ENCODE assay signal across 25 cellular contexts in the genomic region with DNA sequence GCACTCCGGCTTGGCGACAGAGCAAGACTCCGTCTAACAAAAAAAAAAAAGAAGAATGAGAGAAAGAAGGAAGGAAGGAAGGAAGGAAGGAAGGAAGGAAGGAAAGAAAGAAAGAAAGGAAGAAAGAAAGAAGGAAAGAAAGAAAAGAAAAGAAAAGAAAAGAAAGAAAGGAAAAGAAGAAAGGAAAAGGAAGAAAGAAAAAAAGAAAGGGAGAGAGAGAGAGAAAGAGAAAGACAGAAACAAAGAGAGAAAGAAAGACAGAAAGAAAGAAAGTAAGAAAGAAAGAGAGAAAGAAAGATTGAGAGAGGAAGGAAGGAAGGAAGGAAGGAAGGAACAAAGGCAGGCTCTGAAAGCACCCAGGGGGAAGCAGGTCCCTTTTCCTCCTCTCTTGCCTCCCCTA.
DNase-seq lines count a peak whose midpoint lies in the region; ATAC-seq and TF ChIP-seq lines count a peak whose summit lies in the region.
"Had no signal": no experiment of that assay in that cellular context is flagged by ENCODE, and none has a peak within 500 bp of the region (broad histone marks: within the 10 kb centered on the region; RNA-seq: fewer than 3 reads in every experiment).

No MANE protein-coding gene starts in this region.

- H3K27ac Mint-ChIP-seq in activated naive CD8-positive, alpha-beta T cell, result peak overlapping the region; percentile 74
- no peak overlapping the region for H3K27ac Mint-ChIP-seq in activated naive CD8-positive, alpha-beta T cell treated with anti-CD3 and anti-CD28 coated beads for 36 hours
- H3K27ac Mint-ChIP-seq in activated T-helper 17 cell treated with anti-CD3 and anti-CD28 coated beads, Interleukin-2, amount 50 U/mL, for 72 hours, result peak overlapping the region; percentile 75
- H3K27ac Mint-ChIP-seq in stimulated activated naive CD8-positive, alpha-beta T cell treated with anti-CD3 and anti-CD28 coated beads, Interleukin-15, amount 100 ng/mL, for 72 hours, result peak overlapping the region; percentile 0 to 23
- H3K27ac Mint-ChIP-seq: brain, WTC11 had no signal

- H3K36me3 Mint-ChIP-seq in activated naive CD8-positive, alpha-beta T cell, result no peaks in the 10 kb centered on the region
- peaks cover 13% of the 10 kb centered on the region for H3K36me3 Mint-ChIP-seq in activated naive CD8-positive, alpha-beta T cell treated with anti-CD3 and anti-CD28 coated beads for 36 hours
- peaks cover 6% of the 10 kb centered on the region for H3K36me3 Mint-ChIP-seq in activated T-helper 17 cell treated with anti-CD3 and anti-CD28 coated beads, Interleukin-2, amount 50 U/mL, for 72 hours (ENCODE audit: low read depth)
- H3K36me3 Mint-ChIP-seq: brain, WTC11 had no signal

- no peak overlapping the region for H2AFZ ChIP-seq in DND-41 (ENCODE audit: low read depth, low read length)

- H3K36me3 ChIP-seq in DND-41 (ENCODE audit: insufficient read depth, low read length) (no peaks in the 10 kb centered on the region), MG63 (no peaks in the 10 kb centered on the region)
- H3K36me3 ChIP-seq: esophagus squamous epithelium, prostate gland, right lobe of liver, tibial nerve had no signal

- no peak overlapping the region for H3K4me2 ChIP-seq in DND-41 (ENCODE audit: insufficient read depth, low read length)

- no peaks in the 10 kb centered on the region for H3K27me3 Mint-ChIP-seq in activated naive CD8-positive, alpha-beta T cell
- no peaks in the 10 kb centered on the region for H3K27me3 Mint-ChIP-seq in activated naive CD8-positive, alpha-beta T cell treated with anti-CD3 and anti-CD28 coated beads for 36 hours
- no peaks in the 10 kb centered on the region for H3K27me3 Mint-ChIP-seq in activated T-helper 17 cell treated with anti-CD3 and anti-CD28 coated beads, Interleukin-2, amount 50 U/mL, for 72 hours
- no peaks in the 10 kb centered on the region for H3K27me3 Mint-ChIP-seq in stimulated activated naive CD8-positive, alpha-beta T cell treated with anti-CD3 and anti-CD28 coated beads, Interleukin-15, amount 100 ng/mL, for 72 hours

- H3K9ac ChIP-seq in DND-41 (ENCODE audit: low read depth, low read length), result no peak overlapping the region

- no peaks in the 10 kb centered on the region for H3K9me3 Mint-ChIP-seq in activated naive CD8-positive, alpha-beta T cell (ENCODE audit: low read depth)
- peaks cover 8% of the 10 kb centered on the region for H3K9me3 Mint-ChIP-seq in activated naive CD8-positive, alpha-beta T cell treated with anti-CD3 and anti-CD28 coated beads for 36 hours
- no peaks in the 10 kb centered on the region for H3K9me3 Mint-ChIP-seq in activated T-helper 17 cell treated with anti-CD3 and anti-CD28 coated beads, Interleukin-2, amount 50 U/mL, for 72 hours
- peaks cover 0 to 5% of the 10 kb centered on the region in 2 donors for H3K9me3 Mint-ChIP-seq in stimulated activated naive CD8-positive, alpha-beta T cell treated with anti-CD3 and anti-CD28 coated beads, Interleukin-15, amount 100 ng/mL, for 72 hours
- H3K9me3 Mint-ChIP-seq: brain, WTC11 had no signal

- H3K4me3 ChIP-seq in DND-41 (ENCODE audit: low read depth in 1 of 2, low read length in 2 of 2), result no peak overlapping the region
- H3K4me3 ChIP-seq in MG63, result no peak overlapping the region
- H3K4me3 ChIP-seq: esophagus squamous epithelium, prostate gland, right lobe of liver, tibial nerve had no signal

- peaks cover 86% of the 10 kb centered on the region for H3K4me1 Mint-ChIP-seq in activated naive CD8-positive, alpha-beta T cell (ENCODE audit: low read depth)
- peaks cover 78% of the 10 kb centered on the region for H3K4me1 Mint-ChIP-seq in activated naive CD8-positive, alpha-beta T cell treated with anti-CD3 and anti-CD28 coated beads for 36 hours
- H3K4me1 Mint-ChIP-seq in activated T-helper 17 cell treated with anti-CD3 and anti-CD28 coated beads, Interleukin-2, amount 50 U/mL, for 72 hours, result peaks cover 61% of the 10 kb centered on the region
- peaks cover 78% of the 10 kb centered on the region for H3K4me1 Mint-ChIP-seq in stimulated activated naive CD8-positive, alpha-beta T cell treated with anti-CD3 and anti-CD28 coated beads, Interleukin-15, amount 100 ng/mL, for 72 hours

- H3K9me3 ChIP-seq in DND-41 (ENCODE audit: insufficient read depth, low read length, severe bottlenecking), result no peaks in the 10 kb centered on the region
- no peaks in the 10 kb centered on the region for H3K9me3 ChIP-seq in MG63
- H3K9me3 ChIP-seq: esophagus squamous epithelium, prostate gland, right lobe of liver, tibial nerve had no signal

- no peak for TF ChIP-seq CTCF in DND-41 (IDR thresholded peaks at IDR 0.05; ENCODE audit: borderline replicate concordance, extremely low read depth, low read length, poor library complexity, severe bottlenecking)

- peak overlapping the region; percentile 47 for H3K27ac ChIP-seq in DND-41 (ENCODE audit: low read length)
- H3K27ac ChIP-seq: esophagus squamous epithelium, foreskin keratinocyte, prostate gland, right lobe of liver, tibial nerve had no signal

- ATAC-seq in DND-41 (ENCODE audit: insufficient read depth, low read depth), result no peak
- ATAC-seq in activated T-helper 17 cell treated with anti-CD3 and anti-CD28 coated beads, Interleukin-2, amount 50 U/mL, for 72 hours (replicated peaks), result no peak
- no peak for ATAC-seq in stimulated activated naive CD8-positive, alpha-beta T cell treated with anti-CD3 and anti-CD28 coated beads, Interleukin-15, amount 100 ng/mL, for 72 hours
- ATAC-seq: foreskin keratinocyte, left ventricle myocardium superior, right lobe of liver, WTC11 had no signal

- H3K27me3 ChIP-seq in DND-41 (ENCODE audit: insufficient read depth, low read length, poor library complexity), result no peaks in the 10 kb centered on the region
- no peaks in the 10 kb centered on the region for H3K27me3 ChIP-seq in MG63
- H3K27me3 ChIP-seq: esophagus squamous epithelium, foreskin keratinocyte, right lobe of liver, tibial nerve had no signal

- no peak for DNase-seq in activated naive CD8-positive, alpha-beta T cell treated with anti-CD3 and anti-CD28 coated beads for 36 hours
- no peak for DNase-seq in DND-41
- no peak for DNase-seq in stimulated activated naive CD8-positive, alpha-beta T cell treated with anti-CD3 and anti-CD28 coated beads, Interleukin-15, amount 100 ng/mL, for 72 hours
- no peak for DNase-seq in HPDE6-E6E7 (ENCODE audit: extremely low spot score)
- DNase-seq in MG63, result no peak
- DNase-seq: activated CD4-positive, alpha-beta T cell treated with anti-CD3 and anti-CD28 coated beads, Interleukin-2, amount 50 U/mL, for 4 hours; activated effector memory CD4-positive, alpha-beta T cell treated with Interleukin-2 at 50 U/mL for 16 hours; amniotic stem cell; cerebellar nuclear complex; dermis blood vessel endothelial cell; esophagus squamous epithelium; foreskin keratinocyte; kidney; left ventricle myocardium superior; NCI-H1092 treated with DMSO at 0.1 percent for 48 hours; NCI-H1694 treated with DMSO at 0.1 percent for 48 hours; NCI-H2171; NCI-H510A; right lobe of liver had no signal

- H3K4me3 Mint-ChIP-seq in activated naive CD8-positive, alpha-beta T cell, result no peak overlapping the region
- H3K4me3 Mint-ChIP-seq in activated naive CD8-positive, alpha-beta T cell treated with anti-CD3 and anti-CD28 coated beads for 36 hours, result no peak overlapping the region
- H3K4me3 Mint-ChIP-seq in activated T-helper 17 cell treated with anti-CD3 and anti-CD28 coated beads, Interleukin-2, amount 50 U/mL, for 72 hours, result peak overlapping the region; percentile 1
- H3K4me3 Mint-ChIP-seq in stimulated activated naive CD8-positive, alpha-beta T cell treated with anti-CD3 and anti-CD28 coated beads, Interleukin-15, amount 100 ng/mL, for 72 hours, result no peak overlapping the region
- H3K4me3 Mint-ChIP-seq: brain, WTC11 had no signal

- H3K4me1 ChIP-seq in DND-41 (ENCODE audit: insufficient read depth, low read length), result peaks cover 80% of the 10 kb centered on the region
- H3K4me1 ChIP-seq: prostate gland, right lobe of liver had no signal

- no peaks in the 10 kb centered on the region for H4K20me1 ChIP-seq in DND-41 (ENCODE audit: insufficient read depth, low read length)

- H3K79me2 ChIP-seq in DND-41 (ENCODE audit: insufficient read depth, low read length), result no peaks in the 10 kb centered on the region
